Comparison of ENCODE assay signal across 13 cellular contexts in genomic region chrX:140917354-140918115, GRCh38.
DNase-seq lines count a peak whose midpoint lies in the region; ATAC-seq and TF ChIP-seq lines count a peak whose summit lies in the region.
"Had no signal": no experiment of that assay in that cellular context is flagged by ENCODE, and none has a peak within 500 bp of the region (broad histone marks: within the 10 kb centered on the region; RNA-seq: fewer than 3 reads in every experiment).

No MANE protein-coding gene starts in this region.

- TF ChIP-seq CTCF in osteoblast (IDR thresholded peaks at IDR 0.05; ENCODE audit: extremely low read depth, low read depth, low read length), result no peak

- H3K79me2 ChIP-seq in osteoblast (ENCODE audit: insufficient read depth, low read length), result no peaks in the 10 kb centered on the region

- POLR2A ChIA-PET in activated CD4-positive, alpha-beta memory T cell treated with anti-CD3 and anti-CD28 coated beads for 36 hours (lab: Charles Lee), result interaction anchor here (0.6 to 1.0 kb wide), 2 partner anchors 152 to 260 kb away, joined by 3 to 4 read pairs; no protein-coding TSS in a partner anchor

- no peaks in the 10 kb centered on the region for H3K36me3 Mint-ChIP-seq in activated CD4-positive, alpha-beta memory T cell treated with anti-CD3 and anti-CD28 coated beads for 36 hours

- H3K27me3 Mint-ChIP-seq in activated CD4-positive, alpha-beta memory T cell treated with anti-CD3 and anti-CD28 coated beads for 36 hours, result no peaks in the 10 kb centered on the region

- no peaks in the 10 kb centered on the region for H3K9me3 Mint-ChIP-seq in activated CD4-positive, alpha-beta memory T cell treated with anti-CD3 and anti-CD28 coated beads for 36 hours
- H3K9me3 Mint-ChIP-seq: GM23338 had no signal

- CTCF ChIA-PET in activated CD4-positive, alpha-beta memory T cell treated with anti-CD3 and anti-CD28 coated beads for 36 hours (lab: Charles Lee), result interaction anchor here (0.6 to 1.8 kb wide), 4 partner anchors 97 to 361 kb away, joined by 3 to 7 read pairs (median 4); no protein-coding TSS in a partner anchor

- no peak for DNase-seq in activated CD4-positive, alpha-beta memory T cell treated with anti-CD3 and anti-CD28 coated beads for 36 hours
- no peak for DNase-seq in osteoblast (ENCODE audit: insufficient read length, low spot score, missing footprints)
- DNase-seq in kidney glomerular epithelial cell (lab: John Stamatoyannopoulos, UW), result no peak
- DNase-seq in NCI-H2227 treated with DMSO at 0.1 percent for 48 hours (lab: John Stamatoyannopoulos, UW), result no peak
- no peak for DNase-seq in HuH-7 (ENCODE audit: low spot score)
- DNase-seq: activated CD4-positive, CD25-positive, alpha-beta regulatory T cell; lower lobe of right lung had no signal

- ATAC-seq in GM18867 (IDR thresholded peaks at IDR 0.05; ENCODE audit: unreplicated experiment), result peak; percentile 39
- ATAC-seq in HG02759 (IDR thresholded peaks at IDR 0.05; ENCODE audit: unreplicated experiment), result peak; percentile 45
- no peak for ATAC-seq in HG03159 (IDR thresholded peaks at IDR 0.05; ENCODE audit: unreplicated experiment)

- H3K27ac Mint-ChIP-seq in activated CD4-positive, alpha-beta memory T cell treated with anti-CD3 and anti-CD28 coated beads for 36 hours, result peak overlapping the region; percentile 79
- H3K27ac Mint-ChIP-seq: GM23338 had no signal

- peaks cover 24% of the 10 kb centered on the region for H3K4me1 Mint-ChIP-seq in activated CD4-positive, alpha-beta memory T cell treated with anti-CD3 and anti-CD28 coated beads for 36 hours (ENCODE audit: low read depth)

- H3K36me3 ChIP-seq in osteoblast (ENCODE audit: insufficient read depth, low read length), result no peaks in the 10 kb centered on the region
- H3K36me3 ChIP-seq: lower lobe of right lung, right lobe of liver, tibial nerve had no signal

- no peak overlapping the region for H3K4me3 ChIP-seq in osteoblast (ENCODE audit: insufficient read depth, low read length)
- H3K4me3 ChIP-seq: GM23338, lower lobe of right lung, right lobe of liver, tibial nerve had no signal

- no peaks in the 10 kb centered on the region for H3K27me3 ChIP-seq in osteoblast (ENCODE audit: insufficient read depth, low read length)
- H3K27me3 ChIP-seq: tibial nerve had no signal

- intact Hi-C loops in activated CD4-positive, alpha-beta memory T cell treated with anti-CD3 and anti-CD28 coated beads for 36 hours (cut with micrococcal nuclease), result loop anchor here (1.0 kb wide), 3 partner anchors 95 to 241 kb away; no protein-coding TSS in a partner anchor

- no peak overlapping the region for H3K4me3 Mint-ChIP-seq in activated CD4-positive, alpha-beta memory T cell treated with anti-CD3 and anti-CD28 coated beads for 36 hours
- H3K4me3 Mint-ChIP-seq: GM23338 had no signal

- H3K27ac ChIP-seq in osteoblast (ENCODE audit: low read depth, low read length), result no peak overlapping the region
- H3K27ac ChIP-seq: lower lobe of right lung, right lobe of liver, tibial nerve had no signal

- peak overlapping the region; percentile 57 for H2AFZ ChIP-seq in osteoblast (ENCODE audit: low read length)
- H2AFZ ChIP-seq: GM23338 had no signal

- H4K20me1 ChIP-seq in osteoblast (ENCODE audit: insufficient read depth, low read length), result no peaks in the 10 kb centered on the region

- no peaks in the 10 kb centered on the region for H3K9me3 ChIP-seq in osteoblast (ENCODE audit: low read depth, low read length)
- H3K9me3 ChIP-seq: lower lobe of right lung, right lobe of liver, tibial nerve had no signal

- no peak overlapping the region for H3K4me2 ChIP-seq in osteoblast (ENCODE audit: insufficient read depth, low read length)
- H3K4me2 ChIP-seq: GM23338 had no signal

- no peaks in the 10 kb centered on the region for H3K4me1 ChIP-seq in osteoblast (ENCODE audit: insufficient read depth, low read length)
- H3K4me1 ChIP-seq: lower lobe of right lung, tibial nerve had no signal
